Comparison of ENCODE assay signal across 10 cellular contexts in genomic region chr5:51383494-51384081, GRCh38. TPM values are rescaled to one million over a fixed set of nuclear protein-coding genes. Genes with fewer than 3 reads are reported as not detected.
A peak's percentile ranks its signal among the peaks of the same experiment; 100 is the strongest.
DNase-seq lines count a peak whose midpoint lies in the region; ATAC-seq, FAIRE-seq and TF ChIP-seq lines count a peak whose summit lies in the region.
"Had no signal": no experiment of that assay in that cellular context is flagged by ENCODE, and none has a peak within 500 bp of the region (broad histone marks: within the 10 kb centered on the region; RNA-seq: fewer than 3 reads in every experiment).

No MANE protein-coding gene starts in this region.

- peak overlapping the region; percentile 77 for H3K9ac ChIP-seq in SK-N-SH

- peaks cover 49% of the 10 kb centered on the region for H3K27me3 Mint-ChIP-seq in glutamatergic neuron (ENCODE audit: unreplicated experiment)
- H3K27me3 Mint-ChIP-seq in stimulated activated naive CD8-positive, alpha-beta T cell treated with anti-CD3 and anti-CD28 coated beads, Interleukin-15, amount 100 ng/mL, for 72 hours, result peaks cover 99% of the 10 kb centered on the region

- 4% methylated on average over 13 of the region's 17 CpGs for WGBS in SK-N-SH (ENCODE audit: low lambda C conversion rate)

- peaks cover 86% of the 10 kb centered on the region for H3K79me2 ChIP-seq in SK-N-SH (ENCODE audit: insufficient read depth)

- peak overlapping the region; percentile 99 for H3K27ac Mint-ChIP-seq in glutamatergic neuron (ENCODE audit: unreplicated experiment)
- no peak overlapping the region for H3K27ac Mint-ChIP-seq in stimulated activated naive CD8-positive, alpha-beta T cell treated with anti-CD3 and anti-CD28 coated beads, Interleukin-15, amount 100 ng/mL, for 72 hours

- peaks cover 0 to 13% of the 10 kb centered on the region in 2 experiments for H3K4me1 ChIP-seq in SK-N-SH (ENCODE audit: control insufficient read depth in 1 of 2, insufficient read depth in 2 of 2, low read depth in 1 of 2, low read length in 1 of 2)

- peak overlapping the region; percentile 48; the same call in 1 of the 2 replicates for H2AFZ ChIP-seq in SK-N-SH (ENCODE audit: low read depth)

- peaks cover 85% of the 10 kb centered on the region for H3K9me3 Mint-ChIP-seq in glutamatergic neuron (ENCODE audit: unreplicated experiment)
- no peaks in the 10 kb centered on the region for H3K9me3 Mint-ChIP-seq in stimulated activated naive CD8-positive, alpha-beta T cell treated with anti-CD3 and anti-CD28 coated beads, Interleukin-15, amount 100 ng/mL, for 72 hours

- H3K36me3 Mint-ChIP-seq in glutamatergic neuron (ENCODE audit: unreplicated experiment), result peaks cover 18% of the 10 kb centered on the region

- CTCF ChIA-PET in SK-N-SH (lab: Yijun Ruan, JAX) (interaction anchor here (0.6 to 14.4 kb wide), 6 partner anchors 11 to 615 kb away, joined by 3 to 303 read pairs (median 4); no protein-coding TSS in a partner anchor), HEK293T (lab: Yijun Ruan, JAX) (interaction anchor here (0.7 kb wide), 1 partner anchor 47 kb away, joined by 4 read pairs; no protein-coding TSS in a partner anchor)

- peak overlapping the region; percentile 88 to 100 for H3K27ac ChIP-seq in SK-N-SH (ENCODE audit: low read depth in 2 of 2, low read length in 1 of 2)

- H3K36me3 ChIP-seq in SK-N-SH (replicated peaks in 1 of 2; ENCODE audit: control insufficient read depth in 1 of 2, insufficient read depth in 2 of 2, low read length in 1 of 2), result peaks cover 0 to 19% of the 10 kb centered on the region in 2 experiments

- no peak for FAIRE-seq in frontal cortex (lab: Jason Lieb, UNC)

- no peak for TF ChIP-seq EP300 in SK-N-SH (IDR thresholded peaks at IDR 0.05; ENCODE audit: borderline replicate concordance in 1 of 2, low read depth in 1 of 2, low read length in 1 of 2)

- POLR2A ChIA-PET in SK-N-SH (lab: Yijun Ruan, JAX), result interaction anchor here (0.7 to 15.0 kb wide), 36 partner anchors 10 to 1222 kb away, joined by 3 to 437 read pairs (median 4); no protein-coding TSS in a partner anchor
- POLR2A ChIA-PET in HEK293T (lab: Yijun Ruan, JAX), result interaction anchor here (0.7 to 3.0 kb wide), 7 partner anchors 9 to 104 kb away, joined by 3 to 14 read pairs (median 4); no protein-coding TSS in a partner anchor

- H3K4me2 ChIP-seq in SK-N-SH, result peak overlapping the region; percentile 85

- peak; percentile 35 for DNase-seq in NCI-H2227 (lab: John Stamatoyannopoulos, UW; ENCODE audit: unreplicated experiment)
- DNase-seq in NCI-H2227 treated with DMSO at 0.1 percent for 48 hours (lab: John Stamatoyannopoulos, UW), result no peak
- peak; percentile 23 for DNase-seq in SK-N-SH
- DNase-seq in glutamatergic neuron, result no peak
- DNase-seq in stimulated activated naive CD8-positive, alpha-beta T cell treated with anti-CD3 and anti-CD28 coated beads, Interleukin-15, amount 100 ng/mL, for 72 hours, result no peak
- no peak for DNase-seq in HEK293T (ENCODE audit: extremely low spot score)
- DNase-seq in NCI-H1930 (lab: John Stamatoyannopoulos, UW), result no peak
- no peak for DNase-seq in frontal cortex (ENCODE audit: low spot score in 2 of 2)

- peaks cover 10% of the 10 kb centered on the region for H3F3A ChIP-seq in SK-N-SH (replicated peaks; ENCODE audit: insufficient read depth)

- H3K9me3 ChIP-seq in SK-N-SH, result no peaks in the 10 kb centered on the region

- no peak for TF ChIP-seq RAD21 in SK-N-SH (IDR thresholded peaks at IDR 0.05; ENCODE audit: low read length)

- no peaks in the 10 kb centered on the region for H3K9me2 ChIP-seq in SK-N-SH

- TF ChIP-seq CTCF in SK-N-SH (IDR thresholded peaks at IDR 0.05) (no peak), glutamatergic neuron (IDR thresholded peaks at IDR 0.05; ENCODE audit: partially characterized antibody, unreplicated experiment) (no peak)

- ATAC-seq in stimulated activated naive CD8-positive, alpha-beta T cell treated with anti-CD3 and anti-CD28 coated beads, Interleukin-15, amount 100 ng/mL, for 72 hours, result peak; percentile 9

- peak overlapping the region; percentile 99 for H3K4me3 Mint-ChIP-seq in glutamatergic neuron (ENCODE audit: unreplicated experiment)
- H3K4me3 Mint-ChIP-seq in stimulated activated naive CD8-positive, alpha-beta T cell treated with anti-CD3 and anti-CD28 coated beads, Interleukin-15, amount 100 ng/mL, for 72 hours, result peak overlapping the region; percentile 43 to 56

- no peaks in the 10 kb centered on the region for H3K27me3 ChIP-seq in SK-N-SH (ENCODE audit: insufficient read depth)

- no peaks in the 10 kb centered on the region for H4K20me1 ChIP-seq in SK-N-SH (ENCODE audit: insufficient read depth)

- peak overlapping the region; percentile 83 to 86 for H3K4me3 ChIP-seq in SK-N-SH (ENCODE audit: low read depth in 2 of 2, low read length in 1 of 2)

- peaks cover 23% of the 10 kb centered on the region for H3K4me1 Mint-ChIP-seq in glutamatergic neuron (ENCODE audit: low read depth, unreplicated experiment)
- H3K4me1 Mint-ChIP-seq in stimulated activated naive CD8-positive, alpha-beta T cell treated with anti-CD3 and anti-CD28 coated beads, Interleukin-15, amount 100 ng/mL, for 72 hours, result peaks cover 36% of the 10 kb centered on the region

TF ChIP-seq in SK-N-SH, 30 proteins besides CTCF, POLR2A, EP300 and RAD21:
- TF ChIP-seq, protein P1, sequence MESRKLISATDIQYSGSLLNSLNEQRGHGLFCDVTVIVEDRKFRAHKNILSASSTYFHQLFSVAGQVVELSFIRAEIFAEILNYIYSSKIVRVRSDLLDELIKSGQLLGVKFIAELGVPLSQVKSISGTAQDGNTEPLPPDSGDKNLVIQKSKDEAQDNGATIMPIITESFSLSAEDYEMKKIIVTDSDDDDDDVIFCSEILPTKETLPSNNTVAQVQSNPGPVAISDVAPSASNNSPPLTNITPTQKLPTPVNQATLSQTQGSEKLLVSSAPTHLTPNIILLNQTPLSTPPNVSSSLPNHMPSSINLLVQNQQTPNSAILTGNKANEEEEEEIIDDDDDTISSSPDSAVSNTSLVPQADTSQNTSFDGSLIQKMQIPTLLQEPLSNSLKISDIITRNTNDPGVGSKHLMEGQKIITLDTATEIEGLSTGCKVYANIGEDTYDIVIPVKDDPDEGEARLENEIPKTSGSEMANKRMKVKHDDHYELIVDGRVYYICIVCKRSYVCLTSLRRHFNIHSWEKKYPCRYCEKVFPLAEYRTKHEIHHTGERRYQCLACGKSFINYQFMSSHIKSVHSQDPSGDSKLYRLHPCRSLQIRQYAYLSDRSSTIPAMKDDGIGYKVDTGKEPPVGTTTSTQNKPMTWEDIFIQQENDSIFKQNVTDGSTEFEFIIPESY (IDR thresholded peaks at IDR 0.05; ENCODE audit: borderline replicate concordance, low read depth), result no peak
- TF ChIP-seq, protein P2, sequence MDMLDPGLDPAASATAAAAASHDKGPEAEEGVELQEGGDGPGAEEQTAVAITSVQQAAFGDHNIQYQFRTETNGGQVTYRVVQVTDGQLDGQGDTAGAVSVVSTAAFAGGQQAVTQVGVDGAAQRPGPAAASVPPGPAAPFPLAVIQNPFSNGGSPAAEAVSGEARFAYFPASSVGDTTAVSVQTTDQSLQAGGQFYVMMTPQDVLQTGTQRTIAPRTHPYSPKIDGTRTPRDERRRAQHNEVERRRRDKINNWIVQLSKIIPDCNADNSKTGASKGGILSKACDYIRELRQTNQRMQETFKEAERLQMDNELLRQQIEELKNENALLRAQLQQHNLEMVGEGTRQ (IDR thresholded peaks at IDR 0.05; ENCODE audit: borderline replicate concordance, low read depth, low read length), result no peak
- no peak for TF ChIP-seq ELF1 (IDR thresholded peaks at IDR 0.05)
- no peak for TF ChIP-seq EZH2phosphoT487 (IDR thresholded peaks at IDR 0.05; ENCODE audit: borderline replicate concordance, low read depth)

TF ChIP-seq in HEK293T, 16 proteins besides CTCF, POLR2A, EP300 and RAD21:
- TF ChIP-seq L3MBTL2 (conservative IDR thresholded peaks at IDR 0.05) (no peak), SUZ12 (IDR thresholded peaks at IDR 0.05) (no peak), PKNOX1 (IDR thresholded peaks at IDR 0.05) (no peak), FOXA1 (IDR thresholded peaks at IDR 0.05) (no peak), FOXK2 (IDR thresholded peaks at IDR 0.05) (no peak), FOXM1 (IDR thresholded peaks at IDR 0.05; ENCODE audit: borderline replicate concordance) (no peak)

RNA-seq across cellular contexts. Expression of gene ISL1, which starts 0.3 kb away (rescaled TPM):
- polyA plus RNA-seq in SK-N-SH (2012; rRNA removed), result 15.2 and 15.5 TPM in 2 replicates
- polyA plus RNA-seq in SK-N-SH (2012; cell fraction: cytosol; rRNA removed), result 14.6 and 20.2 TPM in 2 replicates
- 22.3 and 38.7 TPM in 2 replicates for polyA plus RNA-seq in SK-N-SH (2012; cell fraction: nucleus; rRNA removed)
- 152 TPM for total RNA-seq in glutamatergic neuron (ENCODE audit: unreplicated experiment)
- total RNA-seq in frontal cortex, result 2.4 TPM
- total RNA-seq: dermis blood vessel endothelial cell; T-helper 2 cell treated with Interferon-gamma antibody and Interleukin-4, amounts not matched to agents 100 ng/mL and 5 ng/mL, for 36 hours had no signal

Comparison
In these comparisons a context has a peak if more than half of its experiments do, and no peak if none do; other contexts are left out.
1. DNase-seq: peak in NCI-H2227 (single experiment) and SK-N-SH (single experiment); none in NCI-H2227 treated with DMSO at 0.1 percent for 48 hours (single experiment), glutamatergic neuron (single experiment), stimulated activated naive CD8-positive, alpha-beta T cell treated with anti-CD3 and anti-CD28 coated beads, Interleukin-15, amount 100 ng/mL, for 72 hours (0 of 2), HEK293T (single experiment), NCI-H1930 (0 of 2) and frontal cortex (0 of 2).
2. RNA of gene ISL1, which starts 0.3 kb away (total RNA-seq): 152 TPM in glutamatergic neuron (single experiment); 2.4 TPM in frontal cortex (single experiment); every median in the first group is over 10 times any median in the second.